Comparison of ENCODE assay signal across 12 cellular contexts in genomic region chr5:23332650-23333251, GRCh38.
A peak's percentile ranks its signal among the peaks of the same experiment; 100 is the strongest.
DNase-seq lines count a peak whose midpoint lies in the region; ATAC-seq and TF ChIP-seq lines count a peak whose summit lies in the region.
"Had no signal": no experiment of that assay in that cellular context is flagged by ENCODE, and none has a peak within 500 bp of the region (broad histone marks: within the 10 kb centered on the region; RNA-seq: fewer than 3 reads in every experiment).

No MANE protein-coding gene starts in this region.

- no peak overlapping the region for H4K91ac ChIP-seq in mesenchymal stem cell (ENCODE audit: low read length)

- H3K27ac ChIP-seq in mesenchymal stem cell (ENCODE audit: low read length, poor library complexity, severe bottlenecking) = no peak overlapping the region
- H3K27ac ChIP-seq: prostate gland had no signal

- H3K79me1 ChIP-seq in mesenchymal stem cell (replicated peaks; ENCODE audit: low read length, poor library complexity, severe bottlenecking) = no peaks in the 10 kb centered on the region

- H3K4me1 Mint-ChIP-seq in immature natural killer cell = no peaks in the 10 kb centered on the region
- no peaks in the 10 kb centered on the region for H3K4me1 Mint-ChIP-seq in activated CD8-positive, alpha-beta memory T cell treated with anti-CD3 and anti-CD28 coated beads, Interleukin-2, amount 10 ng/mL, durations not matched to agents 7 days and 5 days

- H3K4me1 ChIP-seq in mesenchymal stem cell (ENCODE audit: control insufficient read depth, insufficient read depth, low read depth, low read length) = no peaks in the 10 kb centered on the region
- H3K4me1 ChIP-seq: prostate gland had no signal

- H3K14ac ChIP-seq in mesenchymal stem cell (ENCODE audit: low read length in 2 of 2) = no peak overlapping the region

- H2BK12ac ChIP-seq in mesenchymal stem cell (ENCODE audit: low read length in 2 of 2) = no peak overlapping the region

- WGBS in mesenchymal stem cell = 0% methylated on average over 1 of the region's 1 CpG

- no peaks in the 10 kb centered on the region for H3K9me3 ChIP-seq in mesenchymal stem cell (ENCODE audit: control insufficient read depth, low read length)
- H3K9me3 ChIP-seq: prostate gland had no signal

- H3K4me3 Mint-ChIP-seq in immature natural killer cell = no peak overlapping the region
- no peak overlapping the region for H3K4me3 Mint-ChIP-seq in activated CD8-positive, alpha-beta memory T cell treated with anti-CD3 and anti-CD28 coated beads, Interleukin-2, amount 10 ng/mL, durations not matched to agents 7 days and 5 days

- H3K27me3 ChIP-seq in mesenchymal stem cell (ENCODE audit: control insufficient read depth in 1 of 2, insufficient read depth in 1 of 2, low read length in 2 of 2) = no peaks in the 10 kb centered on the region

- H2AK5ac ChIP-seq in mesenchymal stem cell (ENCODE audit: low read length, severe bottlenecking) = no peak overlapping the region

- no peak overlapping the region for H2BK15ac ChIP-seq in mesenchymal stem cell (ENCODE audit: low read depth, poor library complexity, severe bottlenecking)

- H3K27me3 Mint-ChIP-seq in immature natural killer cell (ENCODE audit: low read depth in 3 of 3) = no peaks in the 10 kb centered on the region
- no peaks in the 10 kb centered on the region for H3K27me3 Mint-ChIP-seq in activated CD8-positive, alpha-beta memory T cell treated with anti-CD3 and anti-CD28 coated beads, Interleukin-2, amount 10 ng/mL, durations not matched to agents 7 days and 5 days

- no peak overlapping the region for H3K27ac Mint-ChIP-seq in immature natural killer cell
- no peak overlapping the region for H3K27ac Mint-ChIP-seq in activated CD8-positive, alpha-beta memory T cell treated with anti-CD3 and anti-CD28 coated beads, Interleukin-2, amount 10 ng/mL, durations not matched to agents 7 days and 5 days
- H3K27ac Mint-ChIP-seq: activated T-helper 2 cell treated with anti-CD3 and anti-CD28 coated beads, Interferon-gamma antibody, Interleukin-2, Interleukin-4, amounts not matched to agents 10 μg/mL and 5 μg/mL and 100 μg/mL, durations not matched to agents 14 hours and 24 hours and 36 hours had no signal

- TF ChIP-seq CTCF in astrocyte of the spinal cord (IDR thresholded peaks at IDR 0.05; ENCODE audit: low read depth, low read length) = no peak

- in situ Hi-C loops in astrocyte of the spinal cord (cut with HindIII; ENCODE audit: low sequenced_read_pairs) = no loop called here

- H3K4me2 ChIP-seq in mesenchymal stem cell (ENCODE audit: low read length, poor library complexity, severe bottlenecking) = no peak overlapping the region

- H3K4me3 ChIP-seq in astrocyte of the spinal cord (ENCODE audit: low read depth, low read length) (no peak overlapping the region), mesenchymal stem cell (ENCODE audit: insufficient read depth in 1 of 2, low read depth in 1 of 2, low read length in 2 of 2) (no peak overlapping the region)
- H3K4me3 ChIP-seq: prostate gland had no signal

- CTCF ChIA-PET in activated CD8-positive, alpha-beta memory T cell treated with anti-CD3 and anti-CD28 coated beads, Interleukin-2, amount 10 ng/mL, durations not matched to agents 7 days and 5 days (lab: Charles Lee) = no interaction called here

- DNase-seq in NCI-H1694 treated with DMSO at 0.1 percent for 48 hours (lab: John Stamatoyannopoulos, UW) (peak; percentile 53), NCI-H1694 (lab: John Stamatoyannopoulos, UW) (no peak), NCI-H446 treated with DMSO at 0.1 percent for 48 hours (lab: John Stamatoyannopoulos, UW) (peak; percentile 53), astrocyte of the spinal cord (ENCODE audit: low read depth, low spot score) (peak; percentile 7), renal cortical epithelial cell (ENCODE audit: low read depth) (peak; percentile 35), immature natural killer cell (no peak), mesenchymal stem cell (no peak)
- no peak for DNase-seq in activated CD8-positive, alpha-beta memory T cell treated with anti-CD3 and anti-CD28 coated beads, Interleukin-2, amount 10 ng/mL, durations not matched to agents 7 days and 5 days
- DNase-seq: effector CD8-positive, alpha-beta T cell had no signal

- H3K9ac ChIP-seq in mesenchymal stem cell (ENCODE audit: low read length) = no peak overlapping the region

- no peak overlapping the region for H3K23ac ChIP-seq in mesenchymal stem cell (ENCODE audit: low read length in 2 of 2)

- H3K9me3 Mint-ChIP-seq in immature natural killer cell = peaks cover 0 to 37% (median 16%) of the 10 kb centered on the region in 6 donors
- no peaks in the 10 kb centered on the region for H3K9me3 Mint-ChIP-seq in activated CD8-positive, alpha-beta memory T cell treated with anti-CD3 and anti-CD28 coated beads, Interleukin-2, amount 10 ng/mL, durations not matched to agents 7 days and 5 days (ENCODE audit: low read depth)

- H3K18ac ChIP-seq in mesenchymal stem cell (ENCODE audit: low read depth in 1 of 2, low read length in 2 of 2) = no peak overlapping the region

- no peak overlapping the region for H3K4ac ChIP-seq in mesenchymal stem cell (ENCODE audit: low read depth in 1 of 2, low read length in 2 of 2)

- no peak overlapping the region for H4K8ac ChIP-seq in mesenchymal stem cell (ENCODE audit: low read length)

- ATAC-seq in activated CD8-positive, alpha-beta memory T cell treated with anti-CD3 and anti-CD28 coated beads, Interleukin-2, amount 10 ng/mL, durations not matched to agents 7 days and 5 days = no peak
- ATAC-seq: HCT116 had no signal

- no peak overlapping the region for H2BK5ac ChIP-seq in mesenchymal stem cell (ENCODE audit: low read depth, low read length, poor library complexity, severe bottlenecking)

- H3K36me3 ChIP-seq in mesenchymal stem cell (ENCODE audit: control insufficient read depth in 1 of 2, insufficient read depth in 2 of 2, low read depth in 1 of 2, low read length in 2 of 2) = no peaks in the 10 kb centered on the region
- H3K36me3 ChIP-seq: prostate gland had no signal

- H3K36me3 Mint-ChIP-seq in immature natural killer cell = no peaks in the 10 kb centered on the region
- H3K36me3 Mint-ChIP-seq in activated CD8-positive, alpha-beta memory T cell treated with anti-CD3 and anti-CD28 coated beads, Interleukin-2, amount 10 ng/mL, durations not matched to agents 7 days and 5 days = no peaks in the 10 kb centered on the region

- H2BK120ac ChIP-seq in mesenchymal stem cell (ENCODE audit: low read depth, low read length) = no peak overlapping the region

- H2AFZ ChIP-seq in mesenchymal stem cell (ENCODE audit: low read depth, low read length) = no peak overlapping the region

Comparison
In these comparisons a context has a peak if more than half of its experiments do, and no peak if none do; other contexts are left out.
1. DNase-seq: peak in NCI-H1694 treated with DMSO at 0.1 percent for 48 hours (single experiment), NCI-H446 treated with DMSO at 0.1 percent for 48 hours (single experiment), astrocyte of the spinal cord (single experiment) and renal cortical epithelial cell (single experiment); none in NCI-H1694 (single experiment), immature natural killer cell (0 of 3), mesenchymal stem cell (single experiment) and activated CD8-positive, alpha-beta memory T cell treated with anti-CD3 and anti-CD28 coated beads, Interleukin-2, amount 10 ng/mL, durations not matched to agents 7 days and 5 days (single experiment).